8 cellular contexts compared by ENCODE assay signal in the genomic region with DNA sequence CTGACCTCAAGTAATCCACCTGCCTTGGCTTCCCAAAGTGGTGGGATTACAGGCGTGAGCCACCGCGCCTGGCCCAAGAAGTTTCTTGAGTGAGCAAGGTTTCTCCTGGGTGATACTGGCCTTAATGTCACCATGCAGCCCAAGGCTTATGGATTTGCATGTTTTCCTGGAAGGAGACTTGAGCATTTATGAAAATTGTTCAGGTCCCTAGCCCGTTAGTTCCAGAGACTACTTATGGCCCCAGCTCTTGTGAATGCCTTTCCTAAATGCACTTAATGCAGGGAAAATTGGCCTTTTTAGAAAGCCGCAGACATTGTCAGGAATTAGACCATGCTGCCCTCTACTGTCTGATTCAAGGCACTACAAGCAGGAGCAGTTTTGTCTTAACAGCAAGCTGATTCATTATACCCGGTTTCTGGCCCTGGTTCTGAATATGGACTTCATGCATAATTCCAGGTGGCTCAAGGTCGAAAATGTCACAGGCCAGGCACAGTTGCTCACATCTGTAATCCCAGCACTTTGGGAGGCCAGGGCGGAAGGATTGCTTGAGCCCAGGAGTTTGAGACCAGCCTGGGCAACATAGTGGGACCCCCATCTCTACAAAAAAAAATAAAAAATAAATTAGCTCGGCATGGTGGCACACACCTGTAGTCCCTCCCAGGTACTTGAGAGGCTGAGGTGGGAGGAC.
DNase-seq lines count a peak whose midpoint lies in the region; ATAC-seq and TF ChIP-seq lines count a peak whose summit lies in the region.

No MANE protein-coding gene starts in this region.

- no peaks in the 10 kb centered on the region for H3F3A ChIP-seq in SU-DHL-6 (ENCODE audit: insufficient read depth)

- peak; percentile 77 for DNase-seq in activated CD8-positive, alpha-beta memory T cell treated with anti-CD3 and anti-CD28 coated beads for 24 hours
- DNase-seq in activated CD8-positive, alpha-beta memory T cell treated with anti-CD3 and anti-CD28 coated beads, Interleukin-2, amount 50 U/mL, for 48 hours, result no peak
- DNase-seq in NCI-H1436 (lab: John Stamatoyannopoulos, UW), result peak; percentile 70
- peak; percentile 81 for DNase-seq in brain microvascular endothelial cell
- DNase-seq in iPS DF 6.9 (ENCODE audit: low read depth, low spot score), result peak; percentile 70
- peak; percentile 63 for DNase-seq in smooth muscle cell of the brain vasculature (ENCODE audit: low read depth, low spot score)

- WGBS in iPS DF 6.9 (ENCODE audit: insufficient coverage, insufficient read length), result no CpG with 5 or more reads among the region's 9 CpGs

- no peak overlapping the region for H3K4me2 ChIP-seq in SU-DHL-6 (ENCODE audit: low read depth, low read length, poor library complexity, severe bottlenecking)

- no peak overlapping the region for H3K27ac ChIP-seq in SU-DHL-6 (ENCODE audit: low read depth, low read length)
- no peak overlapping the region for H3K27ac ChIP-seq in brain microvascular endothelial cell
- no peak overlapping the region for H3K27ac ChIP-seq in iPS DF 6.9 (ENCODE audit: low read length)

- no peak overlapping the region for H3K9ac ChIP-seq in SU-DHL-6 (ENCODE audit: low read length)

- no peak for ATAC-seq in GM18520 (IDR thresholded peaks at IDR 0.05; ENCODE audit: unreplicated experiment)

- H3K9me2 ChIP-seq in SU-DHL-6 (replicated peaks; ENCODE audit: insufficient read depth, low read length), result no peaks in the 10 kb centered on the region

- no peaks in the 10 kb centered on the region for H4K20me1 ChIP-seq in SU-DHL-6 (ENCODE audit: low read depth, low read length)

- no peak overlapping the region for H2AFZ ChIP-seq in SU-DHL-6 (ENCODE audit: low read depth, low read length, severe bottlenecking)

- H3K4me1 ChIP-seq in iPS DF 6.9 (ENCODE audit: control insufficient read depth, insufficient read depth, low read length), result no peaks in the 10 kb centered on the region

- in situ Hi-C loops in brain microvascular endothelial cell (cut with HindIII; ENCODE audit: low pct_ligation_motif_present, low sequenced_read_pairs), result no loop called here

- H3K9me3 ChIP-seq in SU-DHL-6 (ENCODE audit: insufficient read depth, low read length) (no peaks in the 10 kb centered on the region), iPS DF 6.9 (ENCODE audit: control insufficient read depth, insufficient read depth, low read length) (no peaks in the 10 kb centered on the region)

- H3K27me3 ChIP-seq in SU-DHL-6 (ENCODE audit: low read length) (no peaks in the 10 kb centered on the region), brain microvascular endothelial cell (replicated peaks) (no peaks in the 10 kb centered on the region), iPS DF 6.9 (ENCODE audit: control insufficient read depth, insufficient read depth, low read length) (no peaks in the 10 kb centered on the region)

- H3K36me3 ChIP-seq in SU-DHL-6 (ENCODE audit: low read length), result peaks cover 2% of the 10 kb centered on the region; the same call in 1 of the 2 replicates
- H3K36me3 ChIP-seq in brain microvascular endothelial cell (replicated peaks), result no peaks in the 10 kb centered on the region
- H3K36me3 ChIP-seq in iPS DF 6.9 (ENCODE audit: control insufficient read depth, insufficient read depth, low read length), result no peaks in the 10 kb centered on the region

- no peaks in the 10 kb centered on the region for H3K79me2 ChIP-seq in SU-DHL-6 (ENCODE audit: insufficient read depth, low read length)

- H3K4me3 ChIP-seq in SU-DHL-6 (ENCODE audit: insufficient read depth, low read length, poor library complexity, severe bottlenecking), result no peak overlapping the region
- no peak overlapping the region for H3K4me3 ChIP-seq in brain microvascular endothelial cell (ENCODE audit: low read depth, low read length)
- no peak overlapping the region for H3K4me3 ChIP-seq in iPS DF 6.9 (ENCODE audit: low read length)

- TF ChIP-seq CTCF in SU-DHL-6 (IDR thresholded peaks at IDR 0.05; ENCODE audit: insufficient read depth, low read length, poor library complexity, severe bottlenecking) (peak; percentile 55), brain microvascular endothelial cell (IDR thresholded peaks at IDR 0.05; ENCODE audit: low read depth, low read length, missing control alignments) (peak; percentile 91)
